14 cellular contexts compared by ENCODE assay signal in genomic region chr2:67311536-67311935, GRCh38.
A peak's percentile ranks its signal among the peaks of the same experiment; 100 is the strongest.
DNase-seq lines count a peak whose midpoint lies in the region; ATAC-seq and TF ChIP-seq lines count a peak whose summit lies in the region.
"Had no signal": no experiment of that assay in that cellular context is flagged by ENCODE, and none has a peak within 500 bp of the region (broad histone marks: within the 10 kb centered on the region; RNA-seq: fewer than 3 reads in every experiment).

No MANE protein-coding gene starts in this region.

- H3K36me3 ChIP-seq in right atrium auricular region, result no peaks in the 10 kb centered on the region
- H3K36me3 ChIP-seq: BLaER1 treated with 17β-estradiol and CSF1 and Interleukin-3, amounts not matched to agents 10 nM and 100 nM had no signal

- no peaks in the 10 kb centered on the region for H3K27me3 ChIP-seq in right atrium auricular region
- H3K27me3 ChIP-seq: BLaER1 treated with 17β-estradiol and CSF1 and Interleukin-3, amounts not matched to agents 10 nM and 100 nM had no signal

- peak; percentile 50 for DNase-seq in ACHN
- DNase-seq in HEK293T (ENCODE audit: extremely low spot score), result no peak
- peak; percentile 10 for DNase-seq in SW480 (ENCODE audit: low spot score)
- DNase-seq in fibroblast of the conjunctiva (ENCODE audit: low read depth), result peak; percentile 17
- no peak for DNase-seq in KG1 (lab: John Stamatoyannopoulos, UW)
- no peak for DNase-seq in right atrium auricular region (ENCODE audit: low spot score)
- DNase-seq in activated CD8-positive, alpha-beta T cell treated with anti-CD3 and anti-CD28 coated beads, Interleukin-2, amount 10 ng/mL, durations not matched to agents 7 days and 5 days, result no peak
- DNase-seq: activated naive CD4-positive, alpha-beta T cell treated with anti-CD3 and anti-CD28 coated beads for 36 hours; left colon had no signal

- no peak overlapping the region for H3K27ac Mint-ChIP-seq in activated CD8-positive, alpha-beta T cell treated with anti-CD3 and anti-CD28 coated beads, Interleukin-2, amount 10 ng/mL, durations not matched to agents 7 days and 5 days
- H3K27ac Mint-ChIP-seq: activated naive CD4-positive, alpha-beta T cell treated with anti-CD3 and anti-CD28 coated beads for 36 hours had no signal

- POLR2A ChIA-PET in HEK293T (lab: Yijun Ruan, JAX), result no interaction called here
- POLR2A ChIA-PET in activated CD8-positive, alpha-beta T cell treated with anti-CD3 and anti-CD28 coated beads, Interleukin-2, amount 10 ng/mL, durations not matched to agents 7 days and 5 days (lab: Charles Lee), result no interaction called here

- TF ChIP-seq CTCF in right atrium auricular region (IDR thresholded peaks at IDR 0.05), result no peak

- peaks cover 2% of the 10 kb centered on the region for H3K27me3 Mint-ChIP-seq in activated CD8-positive, alpha-beta T cell treated with anti-CD3 and anti-CD28 coated beads, Interleukin-2, amount 10 ng/mL, durations not matched to agents 7 days and 5 days (ENCODE audit: low read depth)

- H3K9me3 Mint-ChIP-seq in activated CD8-positive, alpha-beta T cell treated with anti-CD3 and anti-CD28 coated beads, Interleukin-2, amount 10 ng/mL, durations not matched to agents 7 days and 5 days (ENCODE audit: insufficient read depth), result no peaks in the 10 kb centered on the region
- H3K9me3 Mint-ChIP-seq: activated naive CD4-positive, alpha-beta T cell treated with anti-CD3 and anti-CD28 coated beads for 36 hours; neural crest cell had no signal

- CTCF ChIA-PET in HEK293T (lab: Yijun Ruan, JAX), result interaction anchor here (0.5 kb wide), 2 partner anchors 285 to 756 kb away, joined by 3 read pairs; no protein-coding TSS in a partner anchor
- CTCF ChIA-PET in activated CD8-positive, alpha-beta T cell treated with anti-CD3 and anti-CD28 coated beads, Interleukin-2, amount 10 ng/mL, durations not matched to agents 7 days and 5 days (lab: Charles Lee), result no interaction called here

- H3K4me1 ChIP-seq in right atrium auricular region, result no peaks in the 10 kb centered on the region
- H3K4me1 ChIP-seq: BLaER1 treated with 17β-estradiol and CSF1 and Interleukin-3, amounts not matched to agents 10 nM and 100 nM had no signal

- no peaks in the 10 kb centered on the region for H3K4me1 Mint-ChIP-seq in activated CD8-positive, alpha-beta T cell treated with anti-CD3 and anti-CD28 coated beads, Interleukin-2, amount 10 ng/mL, durations not matched to agents 7 days and 5 days (ENCODE audit: low read depth)

- H3K27ac ChIP-seq in right atrium auricular region, result no peak overlapping the region
- H3K27ac ChIP-seq: BLaER1 treated with 17β-estradiol and CSF1 and Interleukin-3, amounts not matched to agents 10 nM and 100 nM; coronary artery; PC-9 had no signal

- no peak overlapping the region for H3K4me3 Mint-ChIP-seq in activated CD8-positive, alpha-beta T cell treated with anti-CD3 and anti-CD28 coated beads, Interleukin-2, amount 10 ng/mL, durations not matched to agents 7 days and 5 days
- H3K4me3 Mint-ChIP-seq: activated naive CD4-positive, alpha-beta T cell treated with anti-CD3 and anti-CD28 coated beads for 36 hours; neural crest cell had no signal

- H3K4me3 ChIP-seq in right atrium auricular region, result no peak overlapping the region
- H3K4me3 ChIP-seq: BLaER1 treated with 17β-estradiol and CSF1 and Interleukin-3, amounts not matched to agents 10 nM and 100 nM; coronary artery; PC-9 had no signal

- no peaks in the 10 kb centered on the region for H3K9me3 ChIP-seq in right atrium auricular region
- H3K9me3 ChIP-seq: BLaER1 treated with 17β-estradiol and CSF1 and Interleukin-3, amounts not matched to agents 10 nM and 100 nM had no signal

- in situ Hi-C loops in ACHN (cut with HindIII; ENCODE audit: low pct_ligation_motif_present, low pct_unique_long_range_greater_than_20kb, low sequenced_read_pairs), result no loop called here

- no peaks in the 10 kb centered on the region for H3K36me3 Mint-ChIP-seq in activated CD8-positive, alpha-beta T cell treated with anti-CD3 and anti-CD28 coated beads, Interleukin-2, amount 10 ng/mL, durations not matched to agents 7 days and 5 days (ENCODE audit: low read depth)

- ATAC-seq in activated CD8-positive, alpha-beta T cell treated with anti-CD3 and anti-CD28 coated beads, Interleukin-2, amount 10 ng/mL, durations not matched to agents 7 days and 5 days, result no peak
- no peak for ATAC-seq in HG02798 (IDR thresholded peaks at IDR 0.05; ENCODE audit: poor library complexity, unreplicated experiment)
- ATAC-seq: left colon had no signal

TF ChIP-seq in HEK293T, 16 proteins besides CTCF, POLR2A, EP300 and RAD21:
- no peak for TF ChIP-seq SUZ12 (IDR thresholded peaks at IDR 0.05)
- TF ChIP-seq PKNOX1 (IDR thresholded peaks at IDR 0.05), result 0 out of 2 replicates have a peak, but pooled peaks have one; percentile 15

Comparison
In these comparisons a context has a peak if more than half of its experiments do, and no peak if none do; other contexts are left out.
1. DNase-seq: peak in ACHN (single experiment), SW480 (single experiment) and fibroblast of the conjunctiva (single experiment); none in HEK293T (single experiment), KG1 (single experiment), right atrium auricular region (single experiment) and activated CD8-positive, alpha-beta T cell treated with anti-CD3 and anti-CD28 coated beads, Interleukin-2, amount 10 ng/mL, durations not matched to agents 7 days and 5 days (single experiment).